ENCODE assay signal across 10 cellular contexts in the genomic region with DNA sequence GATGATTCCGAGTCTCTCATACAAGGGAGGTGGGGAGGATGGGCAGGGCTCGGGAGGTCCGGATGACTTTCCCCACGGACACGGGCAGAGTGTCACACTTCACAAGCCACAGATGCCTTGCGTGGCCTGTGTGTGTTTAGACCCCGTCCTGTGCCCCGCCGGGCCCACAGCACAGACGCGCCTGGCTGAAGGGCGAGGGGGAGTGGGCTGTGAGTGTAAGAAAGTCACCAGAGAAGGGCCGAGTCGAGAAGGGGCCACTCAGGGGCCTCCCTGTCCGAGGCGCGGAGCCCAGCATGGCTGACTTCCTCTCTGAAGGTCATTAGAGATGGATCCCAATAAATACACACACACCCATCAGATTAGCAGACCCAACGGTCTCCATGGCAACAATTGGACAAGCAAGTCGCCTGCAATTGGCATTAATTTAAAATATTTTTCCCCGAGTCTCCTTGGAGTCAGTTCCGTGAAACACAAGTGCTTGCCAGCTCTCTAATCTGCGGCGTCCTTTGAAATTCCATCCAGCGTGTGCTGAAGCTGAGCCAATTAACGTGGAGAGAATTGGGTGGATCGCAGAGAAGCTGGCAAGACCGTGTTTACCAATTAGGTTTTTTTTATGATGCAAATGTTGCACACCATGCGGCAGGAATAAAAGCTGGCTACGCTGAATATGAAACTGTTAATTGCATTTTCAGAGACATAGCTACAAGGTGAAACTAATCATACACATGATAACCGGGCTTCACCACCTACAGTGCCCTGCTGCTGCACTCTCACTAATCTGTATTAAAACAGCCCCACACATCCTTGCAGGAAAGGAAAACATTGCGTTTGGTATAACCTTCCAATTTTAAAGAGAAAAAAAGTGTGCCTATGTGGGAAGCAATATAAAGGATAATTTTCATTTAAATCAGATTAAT.
A peak's percentile ranks its signal among the peaks of the same experiment; 100 is the strongest.
DNase-seq lines count a peak whose midpoint lies in the region; ATAC-seq, FAIRE-seq and TF ChIP-seq lines count a peak whose summit lies in the region.
"Had no signal": no experiment of that assay in that cellular context is flagged by ENCODE, and none has a peak within 500 bp of the region (broad histone marks: within the 10 kb centered on the region; RNA-seq: fewer than 3 reads in every experiment).

No MANE protein-coding gene starts in this region.

- H3K9me3 Mint-ChIP-seq in CD14-positive monocyte (peaks cover 0 to 6% (median 0%) of the 10 kb centered on the region in 7 donors), progenitor cell of endocrine pancreas (ENCODE audit: low read depth) (no peaks in the 10 kb centered on the region)
- H3K9me3 Mint-ChIP-seq: activated naive CD4-positive, alpha-beta T cell treated with anti-CD3 and anti-CD28 coated beads for 36 hours had no signal

- H3K36me3 ChIP-seq in subcutaneous abdominal adipose tissue (ENCODE audit: control insufficient read depth in 5 of 5, insufficient read depth in 5 of 5, low read length in 5 of 5) = no peaks in the 10 kb centered on the region

- peak overlapping the region in 4 of 5 donors; percentile 26 to 55 (median 41) for H3K4me3 ChIP-seq in subcutaneous abdominal adipose tissue (ENCODE audit: low read depth in 1 of 5, low read length in 5 of 5)

- H3K27me3 Mint-ChIP-seq in CD14-positive monocyte (ENCODE audit: low read depth in 3 of 3) (peaks cover 0 to 2% (median 1%) of the 10 kb centered on the region in 3 donors), progenitor cell of endocrine pancreas (peaks cover 9% of the 10 kb centered on the region)

- H3K36me3 Mint-ChIP-seq in CD14-positive monocyte = no peaks in the 10 kb centered on the region
- H3K36me3 Mint-ChIP-seq in progenitor cell of endocrine pancreas (ENCODE audit: insufficient read depth) = no peaks in the 10 kb centered on the region

- H3K4me1 Mint-ChIP-seq in CD14-positive monocyte = no peaks in the 10 kb centered on the region
- H3K4me1 Mint-ChIP-seq in progenitor cell of endocrine pancreas (ENCODE audit: low read depth) = peaks cover 9% of the 10 kb centered on the region

- H3K27ac Mint-ChIP-seq in CD14-positive monocyte (no peak overlapping the region), progenitor cell of endocrine pancreas (no peak overlapping the region)
- H3K27ac Mint-ChIP-seq: activated naive CD4-positive, alpha-beta T cell treated with anti-CD3 and anti-CD28 coated beads for 36 hours had no signal

- peak; percentile 60 for DNase-seq in NCI-H146 treated with DMSO at 0.1 percent for 48 hours (lab: John Stamatoyannopoulos, UW; ENCODE audit: unreplicated experiment)
- peak; percentile 4 for DNase-seq in SW480 (ENCODE audit: low spot score)
- no peak for DNase-seq in CD14-positive monocyte (ENCODE audit: low spot score)
- no peak for DNase-seq in progenitor cell of endocrine pancreas (ENCODE audit: low spot score, unreplicated experiment)
- DNase-seq: activated naive CD4-positive, alpha-beta T cell treated with anti-CD3 and anti-CD28 coated beads for 36 hours; NCI-H1930 had no signal

- peak overlapping the region in 1 of 5 donors; percentile 26 for H3K9ac ChIP-seq in subcutaneous abdominal adipose tissue (ENCODE audit: low read length in 5 of 5)

- H3K27me3 ChIP-seq in subcutaneous abdominal adipose tissue (ENCODE audit: control insufficient read depth in 5 of 5, insufficient read depth in 4 of 5, low read length in 5 of 5) = peaks cover 0 to 13% (median 7%) of the 10 kb centered on the region in 5 donors

- no peak for ATAC-seq in HG03378 (IDR thresholded peaks at IDR 0.05; ENCODE audit: unreplicated experiment)

- H3K27ac ChIP-seq in subcutaneous abdominal adipose tissue (ENCODE audit: low read depth, low read length) = peak overlapping the region; percentile 23

- peaks cover 0 to 18% (median 10%) of the 10 kb centered on the region in 5 donors for H3K4me1 ChIP-seq in subcutaneous abdominal adipose tissue (ENCODE audit: control insufficient read depth in 5 of 5, insufficient read depth in 5 of 5, low read length in 5 of 5)

- FAIRE-seq in islet of Langerhans (lab: Jason Lieb, UNC) = peak; percentile 95
- FAIRE-seq: TTC549 had no signal

- no peaks in the 10 kb centered on the region for H3K9me3 ChIP-seq in subcutaneous abdominal adipose tissue (ENCODE audit: control insufficient read depth in 5 of 5, low read length in 5 of 5)

- intact Hi-C loops in CD14-positive monocyte (cut with micrococcal nuclease) = no loop called here

- TF ChIP-seq CTCF in CD14-positive monocyte (IDR thresholded peaks at IDR 0.05) (no peak), progenitor cell of endocrine pancreas (IDR thresholded peaks at IDR 0.05; ENCODE audit: unreplicated experiment) (no peak)

- no peak overlapping the region for H3K4me3 Mint-ChIP-seq in CD14-positive monocyte
- H3K4me3 Mint-ChIP-seq in progenitor cell of endocrine pancreas (ENCODE audit: low read depth) = no peak overlapping the region
- H3K4me3 Mint-ChIP-seq: activated naive CD4-positive, alpha-beta T cell treated with anti-CD3 and anti-CD28 coated beads for 36 hours had no signal

Comparison
In these comparisons a context has a peak if more than half of its experiments do, and no peak if none do; other contexts are left out.
1. DNase-seq: peak in NCI-H146 treated with DMSO at 0.1 percent for 48 hours (single experiment) and SW480 (single experiment); none in CD14-positive monocyte (single experiment) and progenitor cell of endocrine pancreas (single experiment).